In the genomic region with DNA sequence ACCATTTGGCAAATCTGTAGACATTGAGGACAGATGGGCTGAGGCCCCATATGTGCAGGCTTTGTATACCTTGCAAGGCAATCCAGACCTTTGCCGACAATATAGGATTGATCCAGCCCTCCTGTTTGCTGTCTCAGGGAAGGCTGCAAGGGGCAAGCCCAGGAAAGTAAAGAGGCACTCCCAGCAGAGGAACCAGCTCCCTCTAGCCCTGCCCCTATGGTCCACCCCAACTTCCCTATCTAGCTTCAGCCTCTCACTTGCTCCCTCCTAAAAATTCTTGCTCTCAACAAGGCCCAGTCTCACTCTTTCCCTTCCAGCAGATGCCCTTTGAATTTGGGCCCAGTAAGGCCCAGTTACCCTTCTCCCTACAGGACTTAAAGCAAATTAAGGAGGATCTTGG, we compare ENCODE assay signal across 17 cellular contexts.
DNase-seq lines count a peak whose midpoint lies in the region; ATAC-seq and TF ChIP-seq lines count a peak whose summit lies in the region.
"Had no signal": no experiment of that assay in that cellular context is flagged by ENCODE, and none has a peak within 500 bp of the region (broad histone marks: within the 10 kb centered on the region; RNA-seq: fewer than 3 reads in every experiment).

No MANE protein-coding gene starts in this region.

- H3K36me3 Mint-ChIP-seq in GM23338 (ENCODE audit: low read depth), result peaks cover 4% of the 10 kb centered on the region; the same call in 2 of the 3 replicates
- H3K36me3 Mint-ChIP-seq in central memory CD8-positive, alpha-beta T cell (ENCODE audit: insufficient read depth), result peaks cover 3% of the 10 kb centered on the region

- H3K36me3 ChIP-seq in BLaER1 treated with 17β-estradiol and CSF1 and Interleukin-3, amounts not matched to agents 10 nM and 100 nM, result peaks cover 0 to 5% (median 0%) of the 10 kb centered on the region in 11 experiments; a peak in 1 of 22 replicates
- H3K36me3 ChIP-seq in GM23338 (ENCODE audit: insufficient read depth), result no peaks in the 10 kb centered on the region

- ATAC-seq in GM23338, result peak; percentile 9
- ATAC-seq in central memory CD8-positive, alpha-beta T cell (replicated peaks; ENCODE audit: extremely low read depth, poor library complexity, severe bottlenecking), result no peak
- ATAC-seq: left ventricle myocardium superior had no signal

- peak overlapping the region in 2 of 11 experiments; percentile 64 to 67; a peak in 2 of 22 replicates for H3K27ac ChIP-seq in BLaER1 treated with 17β-estradiol and CSF1 and Interleukin-3, amounts not matched to agents 10 nM and 100 nM
- 0 out of 2 replicates have a peak overlapping the region, but pooled peaks have one; percentile 77 for H3K27ac ChIP-seq in GM23338 (ENCODE audit: low read depth)
- H3K27ac ChIP-seq: PC-9 had no signal

- H3K27ac Mint-ChIP-seq in GM23338, result no peak overlapping the region
- H3K27ac Mint-ChIP-seq in central memory CD8-positive, alpha-beta T cell (ENCODE audit: low read depth), result peak overlapping the region; percentile 1
- H3K27ac Mint-ChIP-seq: HFFc6 had no signal

- H3K27me3 ChIP-seq in BLaER1 treated with 17β-estradiol and CSF1 and Interleukin-3, amounts not matched to agents 10 nM and 100 nM, result no peaks in the 10 kb centered on the region
- no peaks in the 10 kb centered on the region for H3K27me3 ChIP-seq in GM23338 (ENCODE audit: insufficient read depth)

- no peak overlapping the region for H3K9ac ChIP-seq in BLaER1 treated with 17β-estradiol and CSF1 and Interleukin-3, amounts not matched to agents 10 nM and 100 nM

- TF ChIP-seq CTCF in GM23338 (conservative IDR thresholded peaks at IDR 0.05; ENCODE audit: low read depth in 2 of 2), result no peak

- no peak overlapping the region for H3K4me3 ChIP-seq in BLaER1 treated with 17β-estradiol and CSF1 and Interleukin-3, amounts not matched to agents 10 nM and 100 nM
- H3K4me3 ChIP-seq in GM23338, result no peak overlapping the region
- H3K4me3 ChIP-seq: PC-9 had no signal

- H3K4me1 Mint-ChIP-seq in GM23338, result peaks cover 91% of the 10 kb centered on the region
- peaks cover 74% of the 10 kb centered on the region for H3K4me1 Mint-ChIP-seq in central memory CD8-positive, alpha-beta T cell

- peak overlapping the region; percentile 68 to 84 (median 75); a peak in 18 of 22 replicates for H3K4me2 ChIP-seq in BLaER1 treated with 17β-estradiol and CSF1 and Interleukin-3, amounts not matched to agents 10 nM and 100 nM
- peak overlapping the region; percentile 67 for H3K4me2 ChIP-seq in GM23338
- H3K4me2 ChIP-seq: PC-9 had no signal

- H3F3A ChIP-seq in GM23338 (replicated peaks; ENCODE audit: low read depth), result peaks cover 38% of the 10 kb centered on the region

- no peaks in the 10 kb centered on the region; the same call in 2 of the 3 replicates for H3K9me3 Mint-ChIP-seq in GM23338
- no peaks in the 10 kb centered on the region for H3K9me3 Mint-ChIP-seq in central memory CD8-positive, alpha-beta T cell
- H3K9me3 Mint-ChIP-seq: HFFc6 had no signal

- H3K79me2 ChIP-seq in GM23338 (replicated peaks; ENCODE audit: insufficient read depth), result peaks cover 100% of the 10 kb centered on the region

- peaks cover 92 to 99% (median 96%) of the 10 kb centered on the region in 11 experiments for H4K20me1 ChIP-seq in BLaER1 treated with 17β-estradiol and CSF1 and Interleukin-3, amounts not matched to agents 10 nM and 100 nM
- peaks cover 95% of the 10 kb centered on the region for H4K20me1 ChIP-seq in GM23338 (replicated peaks; ENCODE audit: insufficient read depth)

- no peaks in the 10 kb centered on the region for H3K9me3 ChIP-seq in BLaER1 treated with 17β-estradiol and CSF1 and Interleukin-3, amounts not matched to agents 10 nM and 100 nM (replicated peaks in 1 of 11)

- no peak overlapping the region for H2AFZ ChIP-seq in GM23338
- H2AFZ ChIP-seq: PC-9 had no signal

- no peak overlapping the region; the same call in 2 of the 3 replicates for H3K4me3 Mint-ChIP-seq in GM23338
- H3K4me3 Mint-ChIP-seq in central memory CD8-positive, alpha-beta T cell, result no peak overlapping the region
- H3K4me3 Mint-ChIP-seq: HFFc6 had no signal

- no peaks in the 10 kb centered on the region for H3K9me2 ChIP-seq in GM23338 (ENCODE audit: insufficient read depth)

- H3K4me1 ChIP-seq in BLaER1 treated with 17β-estradiol and CSF1 and Interleukin-3, amounts not matched to agents 10 nM and 100 nM, result peaks cover 81 to 96% (median 86%) of the 10 kb centered on the region in 10 experiments
- peaks cover 100% of the 10 kb centered on the region for H3K4me1 ChIP-seq in GM23338 (ENCODE audit: insufficient read depth)

- DNase-seq in GM23338 (ENCODE audit: low spot score), result no peak
- peak; percentile 38 for DNase-seq in OCI-M1 (lab: John Stamatoyannopoulos, UW)
- DNase-seq in central memory CD8-positive, alpha-beta T cell (ENCODE audit: low spot score in 2 of 2), result no peak
- DNase-seq in NCI-H526 treated with DMSO at 0.1 percent for 48 hours (lab: John Stamatoyannopoulos, UW), result no peak
- DNase-seq in HuH-7.5 (ENCODE audit: low spot score), result no peak
- DNase-seq in DMS53 (lab: John Stamatoyannopoulos, UW), result no peak
- no peak for DNase-seq in NCI-H2029 treated with DMSO at 0.1 percent for 48 hours (lab: John Stamatoyannopoulos, UW)
- DNase-seq: activated CD4-positive, alpha-beta T cell treated with anti-CD3 and anti-CD28 coated beads for 1 hour; dermis blood vessel endothelial cell; DND-41; HFFc6; left ventricle myocardium superior; NCI-H2227 treated with DMSO at 0.1 percent for 48 hours; PC-9; retina; stimulated activated CD4-positive, alpha-beta T cell treated with anti-CD3 and anti-CD28 coated beads, Interleukin-1b, Interleukin-23, amount 100 ng/mL, for 48 hours had no signal

- peaks cover 29% of the 10 kb centered on the region for H3K27me3 Mint-ChIP-seq in GM23338 (ENCODE audit: insufficient read depth, low read depth, poor library complexity)
- no peaks in the 10 kb centered on the region for H3K27me3 Mint-ChIP-seq in central memory CD8-positive, alpha-beta T cell

TF ChIP-seq in GM23338, 12 proteins besides CTCF, POLR2A, EP300 and RAD21:
- TF ChIP-seq ZNF114 (CRISPR knock-in tag; IDR thresholded peaks at IDR 0.05), result no peak
- no peak for TF ChIP-seq CREB1 (CRISPR knock-in tag; IDR thresholded peaks at IDR 0.05; ENCODE audit: low read depth)
- TF ChIP-seq NANOG (IDR thresholded peaks at IDR 0.05; ENCODE audit: borderline replicate concordance), result no peak
- TF ChIP-seq STAT1 (IDR thresholded peaks at IDR 0.05; ENCODE audit: unreplicated experiment), result no peak
- TF ChIP-seq, protein P1, sequence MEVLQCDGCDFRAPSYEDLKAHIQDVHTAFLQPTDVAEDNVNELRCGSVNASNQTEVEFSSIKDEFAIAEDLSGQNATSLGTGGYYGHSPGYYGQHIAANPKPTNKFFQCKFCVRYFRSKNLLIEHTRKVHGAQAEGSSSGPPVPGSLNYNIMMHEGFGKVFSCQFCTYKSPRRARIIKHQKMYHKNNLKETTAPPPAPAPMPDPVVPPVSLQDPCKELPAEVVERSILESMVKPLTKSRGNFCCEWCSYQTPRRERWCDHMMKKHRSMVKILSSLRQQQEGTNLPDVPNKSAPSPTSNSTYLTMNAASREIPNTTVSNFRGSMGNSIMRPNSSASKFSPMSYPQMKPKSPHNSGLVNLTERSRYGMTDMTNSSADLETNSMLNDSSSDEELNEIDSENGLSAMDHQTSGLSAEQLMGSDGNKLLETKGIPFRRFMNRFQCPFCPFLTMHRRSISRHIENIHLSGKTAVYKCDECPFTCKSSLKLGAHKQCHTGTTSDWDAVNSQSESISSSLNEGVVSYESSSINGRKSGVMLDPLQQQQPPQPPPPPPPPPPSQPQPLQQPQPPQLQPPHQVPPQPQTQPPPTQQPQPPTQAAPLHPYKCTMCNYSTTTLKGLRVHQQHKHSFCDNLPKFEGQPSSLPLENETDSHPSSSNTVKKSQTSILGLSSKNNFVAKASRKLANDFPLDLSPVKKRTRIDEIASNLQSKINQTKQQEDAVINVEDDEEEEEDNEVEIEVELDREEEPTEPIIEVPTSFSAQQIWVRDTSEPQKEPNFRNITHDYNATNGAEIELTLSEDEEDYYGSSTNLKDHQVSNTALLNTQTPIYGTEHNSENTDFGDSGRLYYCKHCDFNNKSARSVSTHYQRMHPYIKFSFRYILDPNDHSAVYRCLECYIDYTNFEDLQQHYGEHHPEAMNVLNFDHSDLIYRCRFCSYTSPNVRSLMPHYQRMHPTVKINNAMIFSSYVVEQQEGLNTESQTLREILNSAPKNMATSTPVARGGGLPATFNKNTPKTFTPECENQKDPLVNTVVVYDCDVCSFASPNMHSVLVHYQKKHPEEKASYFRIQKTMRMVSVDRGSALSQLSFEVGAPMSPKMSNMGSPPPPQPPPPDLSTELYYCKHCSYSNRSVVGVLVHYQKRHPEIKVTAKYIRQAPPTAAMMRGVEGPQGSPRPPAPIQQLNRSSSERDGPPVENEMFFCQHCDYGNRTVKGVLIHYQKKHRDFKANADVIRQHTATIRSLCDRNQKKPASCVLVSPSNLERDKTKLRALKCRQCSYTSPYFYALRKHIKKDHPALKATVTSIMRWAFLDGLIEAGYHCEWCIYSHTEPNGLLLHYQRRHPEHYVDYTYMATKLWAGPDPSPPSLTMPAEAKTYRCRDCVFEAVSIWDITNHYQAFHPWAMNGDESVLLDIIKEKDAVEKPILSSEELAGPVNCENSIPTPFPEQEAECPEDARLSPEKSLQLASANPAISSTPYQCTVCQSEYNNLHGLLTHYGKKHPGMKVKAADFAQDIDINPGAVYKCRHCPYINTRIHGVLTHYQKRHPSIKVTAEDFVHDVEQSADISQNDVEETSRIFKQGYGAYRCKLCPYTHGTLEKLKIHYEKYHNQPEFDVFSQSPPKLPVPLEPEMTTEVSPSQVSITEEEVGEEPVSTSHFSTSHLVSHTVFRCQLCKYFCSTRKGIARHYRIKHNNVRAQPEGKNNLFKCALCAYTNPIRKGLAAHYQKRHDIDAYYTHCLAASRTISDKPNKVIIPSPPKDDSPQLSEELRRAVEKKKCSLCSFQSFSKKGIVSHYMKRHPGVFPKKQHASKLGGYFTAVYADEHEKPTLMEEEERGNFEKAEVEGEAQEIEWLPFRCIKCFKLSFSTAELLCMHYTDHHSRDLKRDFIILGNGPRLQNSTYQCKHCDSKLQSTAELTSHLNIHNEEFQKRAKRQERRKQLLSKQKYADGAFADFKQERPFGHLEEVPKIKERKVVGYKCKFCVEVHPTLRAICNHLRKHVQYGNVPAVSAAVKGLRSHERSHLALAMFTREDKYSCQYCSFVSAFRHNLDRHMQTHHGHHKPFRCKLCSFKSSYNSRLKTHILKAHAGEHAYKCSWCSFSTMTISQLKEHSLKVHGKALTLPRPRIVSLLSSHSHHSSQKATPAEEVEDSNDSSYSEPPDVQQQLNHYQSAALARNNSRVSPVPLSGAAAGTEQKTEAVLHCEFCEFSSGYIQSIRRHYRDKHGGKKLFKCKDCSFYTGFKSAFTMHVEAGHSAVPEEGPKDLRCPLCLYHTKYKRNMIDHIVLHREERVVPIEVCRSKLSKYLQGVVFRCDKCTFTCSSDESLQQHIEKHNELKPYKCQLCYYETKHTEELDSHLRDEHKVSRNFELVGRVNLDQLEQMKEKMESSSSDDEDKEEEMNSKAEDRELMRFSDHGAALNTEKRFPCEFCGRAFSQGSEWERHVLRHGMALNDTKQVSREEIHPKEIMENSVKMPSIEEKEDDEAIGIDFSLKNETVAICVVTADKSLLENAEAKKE (CRISPR knock-in tag; IDR thresholded peaks at IDR 0.05), result no peak
- TF ChIP-seq EZH2 (IDR thresholded peaks at IDR 0.05; ENCODE audit: low read depth, unreplicated experiment), result no peak
- no peak for TF ChIP-seq POLR2AphosphoS5 (IDR thresholded peaks at IDR 0.05; ENCODE audit: low read depth)
